Comparison of ENCODE assay signal across 8 cellular contexts in the genomic region with DNA sequence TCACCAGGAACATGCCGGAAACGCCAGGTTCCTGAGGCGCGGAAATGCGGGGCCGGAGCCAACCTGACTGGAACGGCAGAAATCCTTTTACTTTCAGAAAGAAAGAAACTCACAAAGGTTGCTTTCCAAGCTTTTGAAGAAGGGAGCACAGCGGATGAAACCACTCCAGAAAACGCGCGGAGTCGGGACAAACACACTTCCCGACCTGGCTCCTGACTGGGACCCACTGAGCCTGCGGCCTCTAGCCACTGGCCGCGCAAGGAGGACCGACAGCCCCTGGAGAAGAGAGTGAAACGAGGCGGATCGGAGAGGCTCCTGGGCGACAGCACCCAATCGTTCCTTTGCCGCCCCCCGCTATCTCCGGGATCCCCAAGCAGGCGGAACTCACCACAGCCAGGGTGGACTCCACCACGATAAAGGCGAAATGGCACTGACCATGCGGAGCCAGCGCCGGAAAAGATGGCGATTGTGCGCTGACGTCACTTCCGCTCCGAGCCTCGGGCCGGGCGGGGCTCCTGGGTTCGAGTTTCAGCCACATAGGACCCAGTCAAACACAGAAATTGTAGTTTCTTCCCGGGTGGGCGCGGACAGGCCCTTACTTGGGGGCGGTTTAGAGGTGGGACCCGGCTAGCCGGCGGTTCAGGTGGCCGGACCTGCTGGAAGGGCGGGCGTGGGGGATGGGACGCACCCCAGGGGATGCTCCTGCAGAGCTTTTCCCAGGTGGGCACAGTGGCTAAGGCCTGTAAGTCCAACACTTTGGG. TPM values are rescaled to one million over a fixed set of nuclear protein-coding genes. Genes with fewer than 3 reads are reported as not detected.
DNase-seq lines count a peak whose midpoint lies in the region; ATAC-seq, FAIRE-seq and TF ChIP-seq lines count a peak whose summit lies in the region.

TSS of gene ZNF121 (minus strand) at position 432 of the 761 bp plus-strand sequence. CDS start 16,407 bp downstream, outside the sequence.

- H3K4me3 Mint-ChIP-seq in CD14-positive monocyte: peak within 1 kb of the TSS; percentile 93 to 96

- peak within 1 kb of the TSS; percentile 96 for H3K27ac ChIP-seq in H1 (ENCODE audit: low read depth, low read length)
- H3K27ac ChIP-seq in mesenchymal stem cell (ENCODE audit: low read length, poor library complexity, severe bottlenecking): peak within 1 kb of the TSS; percentile 87

- DNase-seq in CD14-positive monocyte (ENCODE audit: low spot score): peak; percentile 79
- peak; percentile 71 for DNase-seq in HPDE6-E6E7 (ENCODE audit: extremely low spot score)
- DNase-seq in NOMO-1 (lab: John Stamatoyannopoulos, UW; ENCODE audit: unreplicated experiment in 2 of 2): peak; percentile 67 to 78
- peak; percentile 71 to 77 (median 74) for DNase-seq in activated CD8-positive, alpha-beta memory T cell treated with anti-CD3 and anti-CD28 coated beads for 48 hours (ENCODE audit: low read depth in 2 of 3, low spot score in 2 of 3)
- peak; percentile 56 to 96 for DNase-seq in H1 (ENCODE audit: low read depth in 1 of 2, low spot score in 2 of 2)
- peak; percentile 83 for DNase-seq in mesenchymal stem cell
- DNase-seq in stimulated activated CD8-positive, alpha-beta memory T cell treated with anti-CD3 and anti-CD28 coated beads, Interleukin-12 subunit alpha, Interleukin-12 subunit beta, amount 100 ng/mL, for 4 hours (ENCODE audit: low read depth): peak; percentile 72

- peak within 1 kb of the TSS; percentile 92 to 98 (median 95) for H3K27ac Mint-ChIP-seq in CD14-positive monocyte

- H3K79me1 ChIP-seq in H1 (ENCODE audit: low read depth, low read length): no peaks in the 10 kb centered on the region; the same call in 1 of the 2 replicates
- H3K79me1 ChIP-seq in mesenchymal stem cell (replicated peaks; ENCODE audit: low read length, poor library complexity, severe bottlenecking): no peaks in the 10 kb centered on the region

- no peaks in the 10 kb centered on the region for H3K27me3 ChIP-seq in H1 (replicated peaks in 1 of 4; ENCODE audit: control insufficient read depth in 3 of 4, extremely low read depth in 1 of 4, insufficient read depth in 3 of 4, low read length in 3 of 4)
- no peaks in the 10 kb centered on the region for H3K27me3 ChIP-seq in mesenchymal stem cell (ENCODE audit: control insufficient read depth in 1 of 2, insufficient read depth in 1 of 2, low read length in 2 of 2)

- peaks cover 4 to 11% (median 7%) of the 10 kb centered on the region in 3 donors for H3K27me3 Mint-ChIP-seq in CD14-positive monocyte (ENCODE audit: low read depth in 3 of 3)

- H3K36me3 Mint-ChIP-seq in CD14-positive monocyte: peaks cover 16 to 26% of the 10 kb centered on the region in 2 donors

- peak; percentile 90 for ATAC-seq in GM19395 (IDR thresholded peaks at IDR 0.05; ENCODE audit: unreplicated experiment)

- H3K4me1 ChIP-seq in H1 (replicated peaks in 1 of 4; ENCODE audit: control insufficient read depth in 3 of 4, insufficient read depth in 4 of 4, low read length in 3 of 4): peaks cover 0 to 6% (median 3%) of the 10 kb centered on the region in 4 experiments; a peak in 5 of 7 replicates
- peaks cover 5% of the 10 kb centered on the region for H3K4me1 ChIP-seq in mesenchymal stem cell (ENCODE audit: control insufficient read depth, insufficient read depth, low read depth, low read length)

- H3K9me3 ChIP-seq in H1 (ENCODE audit: insufficient read depth in 2 of 2, low read depth in 1 of 2, low read length in 1 of 2): no peaks in the 10 kb centered on the region
- H3K9me3 ChIP-seq in mesenchymal stem cell (ENCODE audit: control insufficient read depth, low read length): peaks cover 15% of the 10 kb centered on the region

- CTCF ChIA-PET in H1 (lab: Charles Lee; ENCODE audit: partially characterized antibody): interaction anchor here (0.6 to 1.6 kb wide), 5 partner anchors 36 to 211 kb away, joined by 3 to 4 read pairs (median 3); no protein-coding TSS in a partner anchor

- peaks cover 16% of the 10 kb centered on the region for H3K4me1 Mint-ChIP-seq in CD14-positive monocyte

- H3K18ac ChIP-seq in H1 (ENCODE audit: extremely low read depth, low read length): peak within 1 kb of the TSS; percentile 89
- peak within 1 kb of the TSS; percentile 67 to 91 for H3K18ac ChIP-seq in mesenchymal stem cell (ENCODE audit: low read depth in 1 of 2, low read length in 2 of 2)

- H3K23me2 ChIP-seq in H1 (ENCODE audit: low read depth, low read length): peaks cover 8% of the 10 kb centered on the region; the same call in 1 of the 2 replicates

- H3K14ac ChIP-seq in H1 (ENCODE audit: insufficient read length): no peak within 1 kb of the TSS
- peak within 1 kb of the TSS in 1 of 2 experiments; percentile 73 for H3K14ac ChIP-seq in mesenchymal stem cell (ENCODE audit: low read length in 2 of 2)

- no peak for TF ChIP-seq RAD21 in H1 (IDR thresholded peaks at IDR 0.05 in 1 of 2, conservative IDR thresholded peaks at IDR 0.05 in 1 of 2; ENCODE audit: low read depth in 2 of 2, low read length in 2 of 2)

- H3K4me2 ChIP-seq in H1 (ENCODE audit: insufficient read depth in 1 of 2, low read depth in 2 of 2, low read length in 2 of 2) (peak within 1 kb of the TSS; percentile 75 to 97), mesenchymal stem cell (ENCODE audit: low read length, poor library complexity, severe bottlenecking) (peak within 1 kb of the TSS; percentile 60)

- H2BK12ac ChIP-seq in H1 (ENCODE audit: low read depth, low read length) (peak within 1 kb of the TSS; percentile 75; the same call in 1 of the 2 replicates), mesenchymal stem cell (ENCODE audit: low read length in 2 of 2) (no peak within 1 kb of the TSS)

- peak within 1 kb of the TSS; percentile 92 for H3K4ac ChIP-seq in H1 (replicated peaks; ENCODE audit: insufficient read length, low read depth, low read length)
- H3K4ac ChIP-seq in mesenchymal stem cell (ENCODE audit: low read depth in 1 of 2, low read length in 2 of 2): peak within 1 kb of the TSS in 1 of 2 experiments; percentile 97

- no peak for TF ChIP-seq EP300 in H1 (IDR thresholded peaks at IDR 0.05; ENCODE audit: borderline replicate concordance in 1 of 2, low read depth in 2 of 2, low read length in 2 of 2)

- H3K23ac ChIP-seq in H1 (ENCODE audit: insufficient read length) (no peak within 1 kb of the TSS), mesenchymal stem cell (ENCODE audit: low read length in 2 of 2) (no peak within 1 kb of the TSS)

- H2BK20ac ChIP-seq in H1 (ENCODE audit: low read length): no peak within 1 kb of the TSS

- H3K56ac ChIP-seq in H1 (replicated peaks; ENCODE audit: insufficient read length, low read depth, low read length): peak within 1 kb of the TSS; percentile 79

- H2BK120ac ChIP-seq in H1 (replicated peaks; ENCODE audit: low read depth, low read length) (peak within 1 kb of the TSS; percentile 38), mesenchymal stem cell (ENCODE audit: low read depth, low read length) (no peak within 1 kb of the TSS)

- H4K5ac ChIP-seq in H1 (ENCODE audit: insufficient read length, low read depth, low read length): peak within 1 kb of the TSS; percentile 75

- peaks cover 14 to 32% (median 23%) of the 10 kb centered on the region in 7 donors for H3K9me3 Mint-ChIP-seq in CD14-positive monocyte

- peaks cover 0 to 15% (median 2%) of the 10 kb centered on the region in 4 experiments; a peak in 3 of 8 replicates for H3K36me3 ChIP-seq in H1 (ENCODE audit: control insufficient read depth in 2 of 4, insufficient read depth in 4 of 4, low read length in 3 of 4)
- H3K36me3 ChIP-seq in mesenchymal stem cell (ENCODE audit: control insufficient read depth in 1 of 2, insufficient read depth in 2 of 2, low read depth in 1 of 2, low read length in 2 of 2): peaks cover 12 to 26% of the 10 kb centered on the region in 2 experiments

- no peak for TF ChIP-seq CTCF in CD14-positive monocyte (IDR thresholded peaks at IDR 0.05)
- no peak for TF ChIP-seq CTCF in H1 (IDR thresholded peaks at IDR 0.05; ENCODE audit: control extremely low read depth in 1 of 3, insufficient read depth in 1 of 3, low read depth in 1 of 3, low read length in 3 of 3)

- TF ChIP-seq POLR2A in H1 (IDR thresholded peaks at IDR 0.05; ENCODE audit: control extremely low read depth in 1 of 2, low read depth in 2 of 2, low read length in 2 of 2): peak; percentile 96 to 99

- no peak within 1 kb of the TSS for H2AFZ ChIP-seq in H1 (ENCODE audit: low read length)
- H2AFZ ChIP-seq in mesenchymal stem cell (ENCODE audit: low read depth, low read length): peak within 1 kb of the TSS; percentile 99

- no peak within 1 kb of the TSS for H2BK15ac ChIP-seq in H1 (ENCODE audit: low read length)
- H2BK15ac ChIP-seq in mesenchymal stem cell (ENCODE audit: low read depth, poor library complexity, severe bottlenecking): no peak within 1 kb of the TSS

- peak within 1 kb of the TSS; percentile 92 for H4K91ac ChIP-seq in H1 (replicated peaks; ENCODE audit: insufficient read length, low read length)
- peak within 1 kb of the TSS; percentile 20 for H4K91ac ChIP-seq in mesenchymal stem cell (ENCODE audit: low read length)

- H3K79me2 ChIP-seq in H1 (ENCODE audit: control insufficient read depth in 1 of 2, insufficient read depth in 2 of 2, low read length in 2 of 2): peaks cover 43 to 51% of the 10 kb centered on the region in 2 experiments

- WGBS in H1 (ENCODE audit: extremely low coverage in 1 of 2, insufficient coverage in 1 of 2, insufficient read length in 1 of 2, insufficient replicate concordance in 2 of 2, low coverage in 1 of 2, low lambda C conversion rate in 2 of 2, missing lambda C conversion rate in 1 of 2), 2 experiments: 1% methylated on average over 51 of the region's 51 CpGs; no CpG with 5 or more reads in 1 of the 2 experiments
- under 1% methylated on average over 50 of the region's 51 CpGs for WGBS in mesenchymal stem cell

- peak within 1 kb of the TSS; percentile 96 for H2BK5ac ChIP-seq in H1 (ENCODE audit: low read depth, low read length)
- peak within 1 kb of the TSS; percentile 83 for H2BK5ac ChIP-seq in mesenchymal stem cell (ENCODE audit: low read depth, low read length, poor library complexity, severe bottlenecking)

- H2AK5ac ChIP-seq in H1 (ENCODE audit: low read depth, low read length) (peak within 1 kb of the TSS; percentile 96; the same call in 1 of the 2 replicates), mesenchymal stem cell (ENCODE audit: low read length, severe bottlenecking) (no peak within 1 kb of the TSS)

- intact Hi-C loops in CD14-positive monocyte (cut with micrococcal nuclease): loop anchor here (2.0 to 10.0 kb wide), 5 partner anchors 37 to 449 kb away; partner anchors contain the start of genes ZNF266 (in 1 of the 2), ZNF317 (in 1 of the 2) and ZNF561 (in 1 of the 2)

- H4K8ac ChIP-seq in H1 (ENCODE audit: extremely low read depth, insufficient read depth, low read length) (peak within 1 kb of the TSS; percentile 99), mesenchymal stem cell (ENCODE audit: low read length) (peak within 1 kb of the TSS; percentile 73)

- H4K20me1 ChIP-seq in H1 (replicated peaks in 1 of 2; ENCODE audit: control insufficient read depth in 1 of 2, insufficient read depth in 2 of 2, low read length in 2 of 2): peaks cover 11 to 14% of the 10 kb centered on the region in 2 experiments

- H3K9ac ChIP-seq in H1 (replicated peaks in 1 of 4; ENCODE audit: extremely low read depth in 1 of 4, low read depth in 3 of 4, low read length in 3 of 4) (peak within 1 kb of the TSS; percentile 83 to 99 (median 98)), mesenchymal stem cell (ENCODE audit: low read length) (peak within 1 kb of the TSS; percentile 98)

- no peak for FAIRE-seq in H1 (lab: Jason Lieb, UNC)

- POLR2A ChIA-PET in H1 (lab: Charles Lee; ENCODE audit: partially characterized antibody): interaction anchor here (0.7 to 4.4 kb wide), 11 partner anchors 10 to 206 kb away, joined by 3 to 27 read pairs (median 5); partner anchors contain the start of genes ZNF266 and ZNF561

- peak within 1 kb of the TSS; percentile 76 to 99 (median 89) for H3K4me3 ChIP-seq in H1 (ENCODE audit: extremely low read depth in 1 of 4, insufficient read depth in 2 of 4, low read depth in 3 of 4, low read length in 4 of 4)
- H3K4me3 ChIP-seq in mesenchymal stem cell (ENCODE audit: insufficient read depth in 1 of 2, low read depth in 1 of 2, low read length in 2 of 2): peak within 1 kb of the TSS; percentile 83 to 99

RNA-seq across cellular contexts. Expression of gene ZNF121, which starts in this region (rescaled TPM):
- polyA plus RNA-seq in CD14-positive monocyte (1 to 10 TPM; 1.5 to 3.8 TPM), H1 (2011; rRNA removed) (13.6 and 22.2 TPM in 2 replicates)
- total RNA-seq in H1 (2021; fragmentation: NEBNext Ultra II Directional; extraction: Animal tissue kit (Norgen Biotek cat#: 25700)): 194 and 220 TPM in 2 replicates
- 23.1 TPM for polyA plus RNA-seq in H1 (2011; cell fraction: cytosol; rRNA removed)
- polyA plus RNA-seq in H1 (2011; cell fraction: nucleus; rRNA removed): 16.1 TPM
- polyA plus RNA-seq in H1 (2012, experiment 1 of 2): 43.4 to 75.9 TPM (median 52.0 TPM) in 4 replicates
- 3.5 TPM for polyA plus RNA-seq in H1 (2012, experiment 2 of 2)
- polyA plus RNA-seq in H1 (2013, experiment 1 of 2): 107 TPM
- 103 TPM for polyA plus RNA-seq in H1 (2013, experiment 2 of 2)
- polyA minus RNA-seq in H1 (2011; rRNA and poly(A)+ RNA removed): 119 and 170 TPM in 2 replicates
- 108 TPM for polyA minus RNA-seq in H1 (2011; cell fraction: cytosol; rRNA and poly(A)+ RNA removed)
- 75.8 TPM for polyA minus RNA-seq in H1 (2011; cell fraction: nucleus; rRNA and poly(A)+ RNA removed)
- polyA plus RNA-seq in mesenchymal stem cell (2013, experiment 1 of 2): 9.6 TPM
- polyA plus RNA-seq in mesenchymal stem cell (2013, experiment 2 of 2): 8.5 TPM

Comparison
In these comparisons a context has a peak if more than half of its experiments do, and no peak if none do; other contexts are left out.
1. Peak in every context shown above with its lines: DNase-seq, ATAC-seq, H3K4me3 ChIP-seq and H3K27ac ChIP-seq.